Comparison of ENCODE assay signal across 20 cellular contexts in genomic region chr3:187077085-187077484, GRCh38.
DNase-seq lines count a peak whose midpoint lies in the region; ATAC-seq, FAIRE-seq and TF ChIP-seq lines count a peak whose summit lies in the region.
"Had no signal": no experiment of that assay in that cellular context is flagged by ENCODE, and none has a peak within 500 bp of the region (broad histone marks: within the 10 kb centered on the region; RNA-seq: fewer than 3 reads in every experiment).

No MANE protein-coding gene starts in this region.

- intact Hi-C loops in activated naive CD4-positive, alpha-beta T cell treated with anti-CD3 and anti-CD28 coated beads for 36 hours (cut with micrococcal nuclease): no loop called here
- intact Hi-C loops in OCI-LY7 (cut with micrococcal nuclease; ENCODE audit: unreplicated experiment): no loop called here
- intact Hi-C loops in HepG2 (cut with micrococcal nuclease; ENCODE audit: unreplicated experiment): no loop called here

- CTCF ChIA-PET in activated naive CD4-positive, alpha-beta T cell treated with anti-CD3 and anti-CD28 coated beads for 36 hours (lab: Charles Lee): no interaction called here
- CTCF ChIA-PET in activated naive CD4-positive, alpha-beta T cell treated with anti-CD3 and anti-CD28 coated beads, Interleukin-2, amount 10 ng/mL, durations not matched to agents 7 days and 5 days (lab: Charles Lee): no interaction called here
- CTCF ChIA-PET in OCI-LY7 (lab: Charles Lee; ENCODE audit: unreplicated experiment) (no interaction called here), HepG2 (lab: Yijun Ruan, JAX; ENCODE audit: low intra/inter-chr PET ratio, low total read pairs) (no interaction called here)

- TF ChIP-seq EP300 in HepG2 (IDR thresholded peaks at IDR 0.05; ENCODE audit: low read depth in 2 of 2, low read length in 2 of 2): no peak
- no peak for TF ChIP-seq EP300 in HepG2 (CRISPR knock-in tag; IDR thresholded peaks at IDR 0.05; ENCODE audit: borderline replicate concordance)

- H3K9me2 ChIP-seq in OCI-LY7 (ENCODE audit: insufficient read depth, low read length): no peaks in the 10 kb centered on the region

- H4K20me1 ChIP-seq in OCI-LY7 (ENCODE audit: insufficient read depth, low read length) (0 out of 2 replicates have a peak, but pooled peaks cover 4% of the 10 kb centered on the region), HepG2 (ENCODE audit: insufficient read depth, low read length) (peaks cover 2% of the 10 kb centered on the region)

- no peak overlapping the region for H3K4me3 Mint-ChIP-seq in activated naive CD4-positive, alpha-beta T cell treated with anti-CD3 and anti-CD28 coated beads for 36 hours
- no peak overlapping the region for H3K4me3 Mint-ChIP-seq in activated naive CD4-positive, alpha-beta T cell treated with anti-CD3 and anti-CD28 coated beads, Interleukin-2, amount 10 ng/mL, durations not matched to agents 7 days and 5 days
- H3K4me3 Mint-ChIP-seq in stimulated activated memory B cell treated with anti-CD40 and anti-IgM and Interleukin-4, amounts not matched to agents 10 μg/mL and 1 μg/mL and 100 μg/mL, for 72 hours: no peak overlapping the region

- BruUV-seq in OCI-LY7 (replicated peaks; lab: Mats Ljungman, UMichigan) (no TSS peak), HepG2 (replicated peaks; lab: Mats Ljungman, UMichigan) (no TSS peak)

- H3K79me2 ChIP-seq in OCI-LY7 (ENCODE audit: insufficient read depth, low read depth, low read length): peaks cover 12% of the 10 kb centered on the region; the same call in 1 of the 2 replicates
- no peaks in the 10 kb centered on the region for H3K79me2 ChIP-seq in HepG2 (ENCODE audit: insufficient read depth, low read length)

- no peak overlapping the region for H2AFZ ChIP-seq in OCI-LY7 (ENCODE audit: low read length)
- H2AFZ ChIP-seq in HepG2 (ENCODE audit: low read length): no peak overlapping the region

- H3K27ac Mint-ChIP-seq in activated naive CD4-positive, alpha-beta T cell treated with anti-CD3 and anti-CD28 coated beads for 36 hours: peak overlapping the region; percentile 46
- no peak overlapping the region for H3K27ac Mint-ChIP-seq in activated naive CD4-positive, alpha-beta T cell treated with anti-CD3 and anti-CD28 coated beads, Interleukin-2, amount 10 ng/mL, durations not matched to agents 7 days and 5 days
- H3K27ac Mint-ChIP-seq in stimulated activated memory B cell treated with anti-CD40 and anti-IgM and Interleukin-4, amounts not matched to agents 10 μg/mL and 1 μg/mL and 100 μg/mL, for 72 hours: peak overlapping the region; percentile 42

- TF ChIP-seq POLR2A in HepG2 (IDR thresholded peaks at IDR 0.05; ENCODE audit: insufficient read depth in 1 of 2, low read depth in 2 of 2, low read length in 2 of 2): peak in 1 of 2 experiments; percentile 13; a peak in 1 of 4 replicates
- no peak; the same call in 1 of the 2 replicates for TF ChIP-seq POLR2A in GM12891 (IDR thresholded peaks at IDR 0.05; ENCODE audit: low read depth, low read length)

- H3K27me3 Mint-ChIP-seq in activated naive CD4-positive, alpha-beta T cell treated with anti-CD3 and anti-CD28 coated beads for 36 hours (ENCODE audit: low read depth): no peaks in the 10 kb centered on the region
- no peaks in the 10 kb centered on the region for H3K27me3 Mint-ChIP-seq in activated naive CD4-positive, alpha-beta T cell treated with anti-CD3 and anti-CD28 coated beads, Interleukin-2, amount 10 ng/mL, durations not matched to agents 7 days and 5 days
- no peaks in the 10 kb centered on the region for H3K27me3 Mint-ChIP-seq in stimulated activated memory B cell treated with anti-CD40 and anti-IgM and Interleukin-4, amounts not matched to agents 10 μg/mL and 1 μg/mL and 100 μg/mL, for 72 hours

- H3K4me2 ChIP-seq in OCI-LY7 (ENCODE audit: low read length) (no peak overlapping the region), HepG2 (ENCODE audit: low read depth, low read length) (no peak overlapping the region)

- H3K36me3 ChIP-seq in OCI-LY7 (ENCODE audit: insufficient read depth, low read length): peaks cover 79% of the 10 kb centered on the region
- H3K36me3 ChIP-seq in HepG2 (replicated peaks in 1 of 2; ENCODE audit: control insufficient read depth in 1 of 2, insufficient read depth in 2 of 2, low read length in 2 of 2): peaks cover 38 to 58% of the 10 kb centered on the region in 2 experiments

- H3K4me1 ChIP-seq in OCI-LY7 (ENCODE audit: insufficient read depth, low read length, poor library complexity, severe bottlenecking): peaks cover 15% of the 10 kb centered on the region
- peaks cover 32% of the 10 kb centered on the region for H3K4me1 ChIP-seq in HepG2 (ENCODE audit: insufficient read depth, low read length)

- in situ Hi-C loops in HepG2 (cut with HindIII; ENCODE audit: extremely low pct_ligation_motif_present, low pct_unique_long_range_greater_than_20kb): no loop called here

- H3K4me1 Mint-ChIP-seq in activated naive CD4-positive, alpha-beta T cell treated with anti-CD3 and anti-CD28 coated beads for 36 hours (ENCODE audit: low read depth): no peaks in the 10 kb centered on the region
- peaks cover 5% of the 10 kb centered on the region for H3K4me1 Mint-ChIP-seq in activated naive CD4-positive, alpha-beta T cell treated with anti-CD3 and anti-CD28 coated beads, Interleukin-2, amount 10 ng/mL, durations not matched to agents 7 days and 5 days
- H3K4me1 Mint-ChIP-seq in stimulated activated memory B cell treated with anti-CD40 and anti-IgM and Interleukin-4, amounts not matched to agents 10 μg/mL and 1 μg/mL and 100 μg/mL, for 72 hours: peaks cover 40% of the 10 kb centered on the region

- H3K9me3 ChIP-seq in OCI-LY7 (ENCODE audit: low read length): no peaks in the 10 kb centered on the region
- no peaks in the 10 kb centered on the region for H3K9me3 ChIP-seq in HepG2 (ENCODE audit: low read length)

- H3K4me3 ChIP-seq in OCI-LY7 (ENCODE audit: low read depth, low read length, poor library complexity, severe bottlenecking) (no peak overlapping the region), HepG2 (replicated peaks in 1 of 3; ENCODE audit: insufficient read depth in 1 of 3, low read depth in 2 of 3, low read length in 3 of 3) (no peak overlapping the region)
- H3K4me3 ChIP-seq: K562 had no signal

- WGBS in HepG2 (ENCODE audit: low lambda C conversion rate): 100% methylated on average over 2 of the region's 3 CpGs

- H3K9ac ChIP-seq in HepG2 (ENCODE audit: insufficient read depth, low read depth, low read length): no peak overlapping the region

- TF ChIP-seq CTCF in OCI-LY7 (conservative IDR thresholded peaks at IDR 0.05; ENCODE audit: low read length) (no peak), HepG2 (CRISPR knock-in tag; IDR thresholded peaks at IDR 0.05) (no peak)

- H3K36me3 Mint-ChIP-seq in activated naive CD4-positive, alpha-beta T cell treated with anti-CD3 and anti-CD28 coated beads for 36 hours (ENCODE audit: low read depth): peaks cover 25% of the 10 kb centered on the region
- H3K36me3 Mint-ChIP-seq in activated naive CD4-positive, alpha-beta T cell treated with anti-CD3 and anti-CD28 coated beads, Interleukin-2, amount 10 ng/mL, durations not matched to agents 7 days and 5 days: peaks cover 61% of the 10 kb centered on the region
- H3K36me3 Mint-ChIP-seq in stimulated activated memory B cell treated with anti-CD40 and anti-IgM and Interleukin-4, amounts not matched to agents 10 μg/mL and 1 μg/mL and 100 μg/mL, for 72 hours: peaks cover 66% of the 10 kb centered on the region

- H3K27ac ChIP-seq in OCI-LY7 (ENCODE audit: low read depth, low read length, poor library complexity, severe bottlenecking) (peak overlapping the region; percentile 7), HepG2 (ENCODE audit: extremely low read length, insufficient read depth, low read length) (no peak overlapping the region)
- H3K27ac ChIP-seq: C4-2B, HL-60 had no signal

- DNase-seq in activated naive CD4-positive, alpha-beta T cell treated with anti-CD3 and anti-CD28 coated beads for 36 hours: no peak
- DNase-seq in activated naive CD4-positive, alpha-beta T cell treated with anti-CD3 and anti-CD28 coated beads, Interleukin-2, amount 10 ng/mL, durations not matched to agents 7 days and 5 days: no peak
- DNase-seq in OCI-LY7 (ENCODE audit: low spot score) (no peak), HepG2 (ENCODE audit: low spot score) (no peak), GM12891 (ENCODE audit: insufficient read length, low spot score) (no peak), NCI-H524 treated with DMSO at 0.1 percent for 48 hours (lab: John Stamatoyannopoulos, UW) (no peak)
- DNase-seq: Calu3, DMS79, NCI-H1048, NCI-H1694, SHP77 had no signal

- no peaks in the 10 kb centered on the region for H3K27me3 ChIP-seq in HepG2 (ENCODE audit: control insufficient read depth in 1 of 2, insufficient read depth in 2 of 2, low read length in 2 of 2)

- no peak for ATAC-seq in HepG2
- no peak for ATAC-seq in stimulated activated memory B cell treated with anti-CD40 and anti-IgM and Interleukin-4, amounts not matched to agents 10 μg/mL and 1 μg/mL and 100 μg/mL, for 72 hours
- ATAC-seq in HG03280 (IDR thresholded peaks at IDR 0.05; ENCODE audit: unreplicated experiment): no peak
- ATAC-seq: HCT116 had no signal

- no peaks in the 10 kb centered on the region for H3K9me3 Mint-ChIP-seq in activated naive CD4-positive, alpha-beta T cell treated with anti-CD3 and anti-CD28 coated beads for 36 hours
- no peaks in the 10 kb centered on the region for H3K9me3 Mint-ChIP-seq in activated naive CD4-positive, alpha-beta T cell treated with anti-CD3 and anti-CD28 coated beads, Interleukin-2, amount 10 ng/mL, durations not matched to agents 7 days and 5 days
- no peaks in the 10 kb centered on the region for H3K9me3 Mint-ChIP-seq in stimulated activated memory B cell treated with anti-CD40 and anti-IgM and Interleukin-4, amounts not matched to agents 10 μg/mL and 1 μg/mL and 100 μg/mL, for 72 hours

- FAIRE-seq in HepG2 (lab: Jason Lieb, UNC): no peak
- no peak for FAIRE-seq in GM12891 (lab: Jason Lieb, UNC)
- FAIRE-seq: A204.1, GM12892, K562, RCC 7860 had no signal

- TF ChIP-seq RAD21 in HepG2 (CRISPR knock-in tag; IDR thresholded peaks at IDR 0.05): no peak

- POLR2A ChIA-PET in OCI-LY7 (lab: Charles Lee): no interaction called here
- POLR2A ChIA-PET in HepG2 (lab: Yijun Ruan, JAX): no interaction called here

TF ChIP-seq in HepG2, 621 proteins besides CTCF, POLR2A, EP300 and RAD21:
- TF ChIP-seq ZNF337 (CRISPR knock-in tag; IDR thresholded peaks at IDR 0.05; ENCODE audit: borderline replicate concordance, low read depth) (no peak), PAF1 (CRISPR knock-in tag; IDR thresholded peaks at IDR 0.05) (peak; percentile 63; the same call in 1 of the 2 replicates), ZNF780A (CRISPR knock-in tag; IDR thresholded peaks at IDR 0.05) (no peak), RBM22 (optimal IDR thresholded peaks at IDR 0.05; ENCODE audit: low read length) (peak; percentile 51)

TF ChIP-seq in GM12891, 5 proteins besides CTCF, POLR2A, EP300 and RAD21:
- no peak for TF ChIP-seq SPI1 (IDR thresholded peaks at IDR 0.05; ENCODE audit: low read depth, low read length)
